20 cellular contexts compared by ENCODE assay signal in the genomic region with DNA sequence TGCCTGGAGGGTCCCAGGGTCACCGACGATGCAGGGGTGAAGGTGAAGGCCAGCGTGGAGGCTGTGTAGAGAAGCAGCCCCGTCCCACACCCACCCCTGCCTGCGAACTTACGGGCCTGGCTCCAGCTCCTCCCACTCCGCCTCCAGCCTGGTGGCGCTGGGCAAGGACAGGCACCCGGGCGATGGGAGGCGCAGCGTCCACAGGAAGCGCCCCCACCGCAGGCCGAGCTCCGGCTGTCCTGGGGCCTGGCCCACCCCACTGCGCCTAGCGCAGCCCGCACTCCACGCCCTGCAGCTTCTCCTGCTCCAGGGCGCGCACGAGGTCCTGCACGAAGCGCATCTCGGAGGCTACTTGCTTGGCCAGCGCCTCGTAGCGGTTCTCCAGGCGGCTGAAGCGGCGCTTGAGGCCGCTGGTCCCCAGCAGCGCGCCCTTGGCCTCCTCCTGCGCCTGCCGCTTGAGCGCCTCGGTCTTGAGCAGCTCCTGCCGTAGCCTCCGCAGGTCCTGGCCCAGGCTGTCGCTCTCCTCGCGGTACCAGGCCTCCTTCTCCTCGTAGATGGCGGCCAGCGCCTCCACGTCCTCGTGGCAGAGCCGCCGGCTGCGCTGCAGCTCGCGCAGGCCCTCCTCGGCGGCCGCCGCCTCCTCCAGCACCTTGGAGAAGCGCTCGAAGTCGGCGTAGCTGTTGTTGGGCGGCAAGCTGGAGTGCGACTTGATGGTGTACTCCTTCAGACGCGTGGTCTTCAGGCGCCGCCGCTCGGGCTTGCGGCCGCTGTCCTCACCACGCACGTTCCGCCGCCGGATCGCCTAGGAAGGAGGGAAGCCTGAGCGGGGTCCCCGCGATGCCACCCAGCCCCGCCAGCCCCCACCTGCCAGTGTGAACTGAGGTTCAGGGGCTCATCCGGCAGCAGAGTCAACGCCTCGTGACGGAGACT. TPM values are rescaled to one million over a fixed set of nuclear protein-coding genes. Genes with fewer than 3 reads are reported as not detected.
"Had no signal": no experiment of that assay in that cellular context is flagged by ENCODE, and none has a peak within 500 bp of the region (broad histone marks: within the 10 kb centered on the region; RNA-seq: fewer than 3 reads in every experiment).

No MANE protein-coding gene starts in this region.

- H3K9me3 ChIP-seq: ascending aorta, colonic mucosa, heart right ventricle, tibial nerve had no signal

- H3K4me3 ChIP-seq: colonic mucosa, heart right ventricle, skin epidermis, tibial nerve had no signal

- H3K27me3 Mint-ChIP-seq: activated naive CD4-positive, alpha-beta T cell treated with anti-CD3 and anti-CD28 coated beads, Interleukin-2, amount 10 ng/mL, durations not matched to agents 7 days and 5 days; activated naive CD8-positive, alpha-beta T cell treated with anti-CD3 and anti-CD28 coated beads, Interleukin-2, amount 50 U/mL, for 24 hours; central memory CD8-positive, alpha-beta T cell had no signal

- H3K4me3 Mint-ChIP-seq: activated naive CD4-positive, alpha-beta T cell treated with anti-CD3 and anti-CD28 coated beads, Interleukin-2, amount 10 ng/mL, durations not matched to agents 7 days and 5 days; activated naive CD8-positive, alpha-beta T cell treated with anti-CD3 and anti-CD28 coated beads, Interleukin-2, amount 50 U/mL, for 24 hours; activated T-cell treated with anti-CD3 and anti-CD28 coated beads, Interleukin-2, amount 50 U/mL, for 4 hours; central memory CD8-positive, alpha-beta T cell; immature natural killer cell; nephron progenitor cell; T-helper 1 cell treated with Interleukin-12 subunit alpha and Interleukin-12 subunit beta and Interleukin-4 antibody, amounts not matched to agents 30 μg/mL and 1 μg/mL, for 36 hours had no signal

- H3K27ac ChIP-seq: colonic mucosa, skin epidermis, tibial nerve had no signal

- H3K9me3 Mint-ChIP-seq: activated naive CD4-positive, alpha-beta T cell treated with anti-CD3 and anti-CD28 coated beads, Interleukin-2, amount 10 ng/mL, durations not matched to agents 7 days and 5 days; activated naive CD8-positive, alpha-beta T cell treated with anti-CD3 and anti-CD28 coated beads, Interleukin-2, amount 50 U/mL, for 24 hours; activated T-cell treated with anti-CD3 and anti-CD28 coated beads, Interleukin-2, amount 50 U/mL, for 4 hours; central memory CD8-positive, alpha-beta T cell; immature natural killer cell; nephron progenitor cell; T-helper 1 cell treated with Interleukin-12 subunit alpha and Interleukin-12 subunit beta and Interleukin-4 antibody, amounts not matched to agents 30 μg/mL and 1 μg/mL, for 36 hours had no signal

- H3K4me1 ChIP-seq: colonic mucosa, tibial nerve had no signal

- H3K27ac Mint-ChIP-seq: activated naive CD4-positive, alpha-beta T cell treated with anti-CD3 and anti-CD28 coated beads, Interleukin-2, amount 10 ng/mL, durations not matched to agents 7 days and 5 days; activated naive CD8-positive, alpha-beta T cell treated with anti-CD3 and anti-CD28 coated beads, Interleukin-2, amount 50 U/mL, for 24 hours; nephron progenitor cell; T-helper 1 cell treated with Interleukin-12 subunit alpha and Interleukin-12 subunit beta and Interleukin-4 antibody, amounts not matched to agents 30 μg/mL and 1 μg/mL, for 36 hours had no signal

- DNase-seq: activated CD4-positive, alpha-beta T cell treated with anti-CD3 and anti-CD28 coated beads, Interleukin-2, amount 50 U/mL, for 1 hour; activated CD8-positive, alpha-beta memory T cell treated with anti-CD3 and anti-CD28 coated beads, Interleukin-2, amount 50 U/mL, for 4 hours; activated effector memory CD4-positive, alpha-beta T cell treated with Interleukin-2 at 50 U/mL for 16 hours; activated naive CD4-positive, alpha-beta T cell treated with anti-CD3 and anti-CD28 coated beads, Interleukin-2, amount 10 ng/mL, durations not matched to agents 7 days and 5 days; activated naive CD8-positive, alpha-beta T cell treated with anti-CD3 and anti-CD28 coated beads, Interleukin-2, amount 50 U/mL, for 24 hours; activated T-cell treated with anti-CD3 and anti-CD28 coated beads, Interleukin-2, amount 50 U/mL, for 4 hours; colonic mucosa; heart right ventricle; immature natural killer cell; nephron progenitor cell; occipital lobe; posterior cingulate gyrus; retina had no signal

- H3K27me3 ChIP-seq: ascending aorta, colonic mucosa, heart right ventricle, tibial nerve had no signal

- H3K4me1 Mint-ChIP-seq: activated naive CD4-positive, alpha-beta T cell treated with anti-CD3 and anti-CD28 coated beads, Interleukin-2, amount 10 ng/mL, durations not matched to agents 7 days and 5 days; activated naive CD8-positive, alpha-beta T cell treated with anti-CD3 and anti-CD28 coated beads, Interleukin-2, amount 50 U/mL, for 24 hours; central memory CD8-positive, alpha-beta T cell; immature natural killer cell; nephron progenitor cell had no signal

RNA-seq across cellular contexts. Expression of a gene that starts 26.2 kb away (rescaled TPM):
- total RNA-seq: activated T-cell treated with anti-CD3 and anti-CD28 coated beads, Interleukin-2, amount 50 U/mL, for 4 hours; ascending aorta; lower leg skin; occipital lobe; subcutaneous adipose tissue; tibial nerve had no signal
- polyA plus RNA-seq: immature natural killer cell had no signal
